In genomic region chr14:32230181-32230580, GRCh38 we compare ENCODE assay signal across 1 cellular context.
TF ChIP-seq lines count a peak whose summit lies in the region.

No MANE protein-coding gene starts in this region.

TF ChIP-seq in SK-N-SH treated with all-trans-retinoic acid at 6 μM for 48 hours, 23 proteins besides CTCF, POLR2A, EP300 and RAD21 (continued from another document):
- TF ChIP-seq CREB5 (CRISPR knock-in tag; IDR thresholded peaks at IDR 0.05; ENCODE audit: low read depth) (peak; percentile 95), PATZ1 (CRISPR knock-in tag; IDR thresholded peaks at IDR 0.05; ENCODE audit: borderline replicate concordance) (0 out of 2 replicates have a peak, but pooled peaks have one; percentile 49)
